2 cellular contexts compared by ENCODE assay signal in the genomic region with DNA sequence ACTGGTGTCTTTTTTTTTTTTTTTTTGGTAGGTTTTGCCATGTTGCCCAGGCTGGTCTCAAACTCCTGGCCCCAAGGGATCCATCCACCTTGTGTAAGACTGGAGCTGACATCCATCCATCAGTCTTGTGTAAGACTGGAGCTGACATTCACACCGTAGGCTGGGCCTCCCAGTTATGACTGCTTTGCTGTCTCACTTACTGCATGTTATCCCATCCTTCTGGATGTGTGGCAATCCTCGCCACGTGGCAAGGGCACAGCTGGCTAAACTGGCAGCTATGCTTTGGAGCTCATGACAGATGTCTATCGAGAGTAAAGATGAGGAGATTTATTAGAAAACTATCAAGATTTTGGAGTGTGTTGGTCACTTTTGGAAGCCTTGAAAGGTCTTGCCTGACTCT.
TF ChIP-seq lines count a peak whose summit lies in the region.

No MANE protein-coding gene starts in this region.

TF ChIP-seq in liver, 16 proteins besides CTCF, POLR2A, EP300 and RAD21 (continued from another document):
- TF ChIP-seq, protein P1, sequence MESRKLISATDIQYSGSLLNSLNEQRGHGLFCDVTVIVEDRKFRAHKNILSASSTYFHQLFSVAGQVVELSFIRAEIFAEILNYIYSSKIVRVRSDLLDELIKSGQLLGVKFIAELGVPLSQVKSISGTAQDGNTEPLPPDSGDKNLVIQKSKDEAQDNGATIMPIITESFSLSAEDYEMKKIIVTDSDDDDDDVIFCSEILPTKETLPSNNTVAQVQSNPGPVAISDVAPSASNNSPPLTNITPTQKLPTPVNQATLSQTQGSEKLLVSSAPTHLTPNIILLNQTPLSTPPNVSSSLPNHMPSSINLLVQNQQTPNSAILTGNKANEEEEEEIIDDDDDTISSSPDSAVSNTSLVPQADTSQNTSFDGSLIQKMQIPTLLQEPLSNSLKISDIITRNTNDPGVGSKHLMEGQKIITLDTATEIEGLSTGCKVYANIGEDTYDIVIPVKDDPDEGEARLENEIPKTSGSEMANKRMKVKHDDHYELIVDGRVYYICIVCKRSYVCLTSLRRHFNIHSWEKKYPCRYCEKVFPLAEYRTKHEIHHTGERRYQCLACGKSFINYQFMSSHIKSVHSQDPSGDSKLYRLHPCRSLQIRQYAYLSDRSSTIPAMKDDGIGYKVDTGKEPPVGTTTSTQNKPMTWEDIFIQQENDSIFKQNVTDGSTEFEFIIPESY (IDR thresholded peaks at IDR 0.05) = no peak
- TF ChIP-seq HNF4A (conservative IDR thresholded peaks at IDR 0.05) = peak in 1 of 2 donors; percentile 50
- TF ChIP-seq RXRA (IDR thresholded peaks at IDR 0.05) = peak in 1 of 2 donors; percentile 59
- TF ChIP-seq EGR1 (IDR thresholded peaks at IDR 0.05; ENCODE audit: low read depth in 2 of 2) = no peak
- TF ChIP-seq, protein P2, sequence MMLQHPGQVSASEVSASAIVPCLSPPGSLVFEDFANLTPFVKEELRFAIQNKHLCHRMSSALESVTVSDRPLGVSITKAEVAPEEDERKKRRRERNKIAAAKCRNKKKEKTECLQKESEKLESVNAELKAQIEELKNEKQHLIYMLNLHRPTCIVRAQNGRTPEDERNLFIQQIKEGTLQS (IDR thresholded peaks at IDR 0.05) = no peak
- peak; percentile 45 for TF ChIP-seq YY1 (IDR thresholded peaks at IDR 0.05)
- no peak for TF ChIP-seq SP1 (IDR thresholded peaks at IDR 0.05)
- TF ChIP-seq GABPA (IDR thresholded peaks at IDR 0.05 in 1 of 2, conservative IDR thresholded peaks at IDR 0.05 in 1 of 2) = no peak
- TF ChIP-seq JUND (IDR thresholded peaks at IDR 0.05) = no peak
- TF ChIP-seq FOXA1 (IDR thresholded peaks at IDR 0.05) = no peak
- TF ChIP-seq TAF1 (conservative IDR thresholded peaks at IDR 0.05) = no peak
- TF ChIP-seq NR2F2 (IDR thresholded peaks at IDR 0.05) = no peak
- no peak for TF ChIP-seq REST (IDR thresholded peaks at IDR 0.05)

TF ChIP-seq in HepG2, 621 proteins besides CTCF, POLR2A, EP300 and RAD21 (continued from another document):
- TF ChIP-seq ZBTB43 (CRISPR knock-in tag; conservative IDR thresholded peaks at IDR 0.05) = no peak
